14 cellular contexts compared by ENCODE assay signal in genomic region chr19:7417671-7418324, GRCh38.
A peak's percentile ranks its signal among the peaks of the same experiment; 100 is the strongest.
DNase-seq lines count a peak whose midpoint lies in the region; ATAC-seq, FAIRE-seq and TF ChIP-seq lines count a peak whose summit lies in the region.
"Had no signal": no experiment of that assay in that cellular context is flagged by ENCODE, and none has a peak within 500 bp of the region (broad histone marks: within the 10 kb centered on the region; RNA-seq: fewer than 3 reads in every experiment).

No MANE protein-coding gene starts in this region.

- H3K4me3 ChIP-seq in astrocyte (ENCODE audit: insufficient read depth, low read depth, low read length): no peak overlapping the region
- H3K4me3 ChIP-seq in left lung: no peak overlapping the region
- H3K4me3 ChIP-seq: cardiac muscle cell, esophagus squamous epithelium, vagina had no signal

- TF ChIP-seq CTCF in astrocyte (IDR thresholded peaks at IDR 0.05; ENCODE audit: insufficient read depth, low read depth, low read length): no peak
- TF ChIP-seq CTCF in left lung (IDR thresholded peaks at IDR 0.05): no peak
- TF ChIP-seq CTCF in type B pancreatic cell (conservative IDR thresholded peaks at IDR 0.05): no peak

- H3K27me3 Mint-ChIP-seq in activated naive CD4-positive, alpha-beta T cell treated with anti-CD3 and anti-CD28 coated beads for 36 hours (ENCODE audit: low read depth): no peaks in the 10 kb centered on the region
- H3K27me3 Mint-ChIP-seq in astrocyte (ENCODE audit: low read depth, unreplicated experiment) (no peaks in the 10 kb centered on the region), type B pancreatic cell (no peaks in the 10 kb centered on the region)

- DNase-seq in activated naive CD4-positive, alpha-beta T cell treated with anti-CD3 and anti-CD28 coated beads for 36 hours: no peak
- DNase-seq in activated naive CD4-positive, alpha-beta T cell treated with Interleukin-2 at 50 U/mL for 16 hours: no peak
- DNase-seq in astrocyte (ENCODE audit: low read depth): peak; percentile 57
- no peak for DNase-seq in left lung
- DNase-seq in type B pancreatic cell (ENCODE audit: extremely low spot score, unreplicated experiment): no peak
- no peak for DNase-seq in NCI-H2029 (lab: John Stamatoyannopoulos, UW)
- no peak for DNase-seq in CD1c-positive myeloid dendritic cell (ENCODE audit: extremely low spot score)
- no peak for DNase-seq in NCI-H774 (lab: John Stamatoyannopoulos, UW)
- DNase-seq: esophagus squamous epithelium, KBM-7, NCI-H187 treated with DMSO at 0.1 percent for 48 hours had no signal

- H3K36me3 ChIP-seq in astrocyte (ENCODE audit: insufficient read depth, low read length) (no peaks in the 10 kb centered on the region), left lung (peaks cover 0 to 13% of the 10 kb centered on the region in 2 donors)
- H3K36me3 ChIP-seq: cardiac muscle cell had no signal

- H3K27me3 ChIP-seq in astrocyte (ENCODE audit: insufficient read depth, low read length): no peaks in the 10 kb centered on the region
- no peaks in the 10 kb centered on the region for H3K27me3 ChIP-seq in left lung
- H3K27me3 ChIP-seq: cardiac muscle cell, esophagus squamous epithelium, vagina had no signal

- intact Hi-C loops in activated naive CD4-positive, alpha-beta T cell treated with anti-CD3 and anti-CD28 coated beads for 36 hours (cut with micrococcal nuclease): no loop called here
- intact Hi-C loops in left lung (cut with DNase I): no loop called here

- H3K9me3 ChIP-seq in astrocyte (ENCODE audit: insufficient read depth, low read depth, low read length) (no peaks in the 10 kb centered on the region), left lung (no peaks in the 10 kb centered on the region)
- H3K9me3 ChIP-seq: esophagus squamous epithelium, vagina had no signal

- H3K9me3 Mint-ChIP-seq in activated naive CD4-positive, alpha-beta T cell treated with anti-CD3 and anti-CD28 coated beads for 36 hours: no peaks in the 10 kb centered on the region
- H3K9me3 Mint-ChIP-seq in astrocyte (ENCODE audit: unreplicated experiment) (no peaks in the 10 kb centered on the region), type B pancreatic cell (no peaks in the 10 kb centered on the region)

- H3K4me2 ChIP-seq in astrocyte (ENCODE audit: low read length): peak overlapping the region; percentile 11

- peak overlapping the region; percentile 73 for H3K27ac Mint-ChIP-seq in activated naive CD4-positive, alpha-beta T cell treated with anti-CD3 and anti-CD28 coated beads for 36 hours
- H3K27ac Mint-ChIP-seq in astrocyte (ENCODE audit: unreplicated experiment) (peak overlapping the region; percentile 84), type B pancreatic cell (peak overlapping the region; percentile 86)

- H3K4me1 Mint-ChIP-seq in activated naive CD4-positive, alpha-beta T cell treated with anti-CD3 and anti-CD28 coated beads for 36 hours (ENCODE audit: low read depth): peaks cover 9% of the 10 kb centered on the region
- H3K4me1 Mint-ChIP-seq in astrocyte (ENCODE audit: low read depth, unreplicated experiment) (peaks cover 20% of the 10 kb centered on the region), type B pancreatic cell (ENCODE audit: unreplicated experiment) (peaks cover 36% of the 10 kb centered on the region)

- no peak overlapping the region for H3K9ac ChIP-seq in astrocyte (ENCODE audit: low read length)

- H3K4me1 ChIP-seq in astrocyte (ENCODE audit: insufficient read depth, low read length) (peaks cover 8% of the 10 kb centered on the region), left lung (peaks cover 8 to 12% of the 10 kb centered on the region in 2 donors)
- H3K4me1 ChIP-seq: vagina had no signal

- peaks cover 72% of the 10 kb centered on the region for H3K79me2 ChIP-seq in astrocyte (ENCODE audit: insufficient read depth, low read length)

- H3K27ac ChIP-seq in astrocyte (ENCODE audit: low read depth, low read length) (no peak overlapping the region), left lung (peak overlapping the region in 1 of 2 donors; percentile 48)
- H3K27ac ChIP-seq: cardiac muscle cell, esophagus squamous epithelium, vagina had no signal

- no peak overlapping the region for H3K4me3 Mint-ChIP-seq in activated naive CD4-positive, alpha-beta T cell treated with anti-CD3 and anti-CD28 coated beads for 36 hours
- H3K4me3 Mint-ChIP-seq in astrocyte (ENCODE audit: unreplicated experiment) (no peak overlapping the region), type B pancreatic cell (peak overlapping the region; percentile 15)

- peak; percentile 19 for ATAC-seq in left lung

- CTCF ChIA-PET in activated naive CD4-positive, alpha-beta T cell treated with anti-CD3 and anti-CD28 coated beads for 36 hours (lab: Charles Lee): no interaction called here

- no peak overlapping the region for H2AFZ ChIP-seq in astrocyte (ENCODE audit: low read depth, low read length)

- peaks cover 72% of the 10 kb centered on the region for H4K20me1 ChIP-seq in astrocyte (ENCODE audit: insufficient read depth, low read length)

- peaks cover 6% of the 10 kb centered on the region for H3K36me3 Mint-ChIP-seq in activated naive CD4-positive, alpha-beta T cell treated with anti-CD3 and anti-CD28 coated beads for 36 hours (ENCODE audit: low read depth)
- peaks cover 13% of the 10 kb centered on the region for H3K36me3 Mint-ChIP-seq in astrocyte (ENCODE audit: low read depth, unreplicated experiment)
- H3K36me3 Mint-ChIP-seq in type B pancreatic cell: peaks cover 11% of the 10 kb centered on the region

- peak; percentile 5 for FAIRE-seq in astrocyte (lab: Jason Lieb, UNC)
- FAIRE-seq: GM18507 had no signal
